ENCODE assay signal across 13 cellular contexts in the genomic region with DNA sequence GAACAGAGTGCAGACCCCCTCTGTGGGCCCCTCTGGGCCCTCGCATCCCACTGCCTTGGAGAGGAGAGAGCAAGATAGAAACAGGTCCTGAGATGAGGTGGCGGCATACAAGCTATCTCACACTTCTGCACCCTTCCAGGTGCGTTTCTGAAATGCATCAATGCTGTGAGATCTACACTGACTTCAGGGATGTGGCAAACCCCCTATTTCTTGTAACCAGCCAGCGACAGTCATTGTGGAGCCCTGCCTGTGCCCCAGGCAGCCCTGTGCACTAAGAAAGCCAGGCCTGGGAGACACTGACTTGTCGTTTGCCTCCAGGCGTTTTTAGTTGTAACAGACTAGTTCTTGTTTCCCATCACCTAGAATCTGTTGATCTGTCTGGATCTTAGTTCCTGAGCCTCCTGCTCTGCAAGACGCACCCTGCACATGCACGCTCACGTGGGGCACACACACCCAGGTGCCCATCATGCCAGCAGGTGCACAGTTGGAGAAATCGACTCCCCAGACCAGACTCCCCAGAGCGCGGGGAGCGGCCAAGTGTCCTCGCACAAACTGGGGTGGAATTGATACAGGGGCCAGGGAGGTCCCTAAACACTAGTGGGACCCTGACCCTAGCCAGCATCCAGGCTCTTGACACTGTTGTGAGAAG.
"Had no signal": no experiment of that assay in that cellular context is flagged by ENCODE, and none has a peak within 500 bp of the region (broad histone marks: within the 10 kb centered on the region; RNA-seq: fewer than 3 reads in every experiment).

No MANE protein-coding gene starts in this region.

- H3K4me3 Mint-ChIP-seq: dendritic cell treated with granulocyte-macrophage colony-stimulating factor and Interleukin-4, amounts not matched to agents 40 ng/mL and 50 ng/mL, for 4 days; naive B cell; T-cell had no signal

- H3K27ac Mint-ChIP-seq: dendritic cell treated with granulocyte-macrophage colony-stimulating factor and Interleukin-4, amounts not matched to agents 40 ng/mL and 50 ng/mL, for 4 days had no signal

- H3K9me3 Mint-ChIP-seq: dendritic cell treated with granulocyte-macrophage colony-stimulating factor and Interleukin-4, amounts not matched to agents 40 ng/mL and 50 ng/mL, for 4 days; naive B cell; T-cell had no signal

- DNase-seq: amniotic stem cell; effector CD8-positive, alpha-beta T cell; gastrocnemius medialis; left ventricle myocardium superior; mucosa of descending colon; naive B cell; right lobe of liver; stimulated activated CD4-positive, alpha-beta T cell treated with anti-CD3 and anti-CD28 coated beads, Interleukin-4, amount 100 ng/mL, for 1 hour; T-cell had no signal

- H3K27me3 Mint-ChIP-seq: dendritic cell treated with granulocyte-macrophage colony-stimulating factor and Interleukin-4, amounts not matched to agents 40 ng/mL and 50 ng/mL, for 4 days; naive B cell; T-cell had no signal

- ATAC-seq: activated CD4-positive, CD25-positive, alpha-beta regulatory T cell treated with anti-CD3 and anti-CD28 coated beads, Interleukin-2, amount 50 U/mL, for 24 hours; esophagus mucosa; gastrocnemius medialis; left ventricle myocardium superior; mucosa of descending colon; SK-N-SH treated with all-trans-retinoic acid at 6 μM for 48 hours; T-cell had no signal
